In the genomic region with DNA sequence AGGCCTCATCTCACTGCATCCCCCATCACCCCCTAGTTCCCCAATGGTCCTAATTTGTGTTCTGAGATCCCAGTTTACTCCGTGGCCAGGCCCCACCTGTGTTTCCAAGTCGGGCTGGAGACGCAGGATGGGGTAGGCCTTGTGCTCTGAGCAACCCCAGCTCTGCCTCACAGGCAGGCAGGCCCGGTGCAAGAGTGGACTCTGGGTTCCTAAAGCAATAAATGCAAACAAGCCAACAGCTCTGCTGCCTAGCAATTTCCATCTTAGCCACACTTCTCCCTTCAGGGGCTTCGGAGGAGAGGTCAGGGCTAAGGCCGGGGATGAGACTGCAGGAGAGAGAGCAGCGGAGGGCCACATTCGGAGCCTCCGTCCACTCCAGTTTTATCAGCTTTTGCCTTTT, we compare ENCODE assay signal across 1 cellular context.
TF ChIP-seq lines count a peak whose summit lies in the region.

No MANE protein-coding gene starts in this region.

TF ChIP-seq in HCT116, 20 proteins besides CTCF, POLR2A, EP300 and RAD21 (continued from another document):
- TF ChIP-seq POLR2AphosphoS5 (IDR thresholded peaks at IDR 0.05; ENCODE audit: low read depth, low read length) (no peak), ELF1 (IDR thresholded peaks at IDR 0.05; ENCODE audit: borderline replicate concordance, low read depth) (no peak)
